ENCODE assay signal across 8 cellular contexts in genomic region chr6:111601875-111602274, GRCh38. TPM values are rescaled to one million over a fixed set of nuclear protein-coding genes. Genes with fewer than 3 reads are reported as not detected.
DNase-seq lines count a peak whose midpoint lies in the region; ATAC-seq and TF ChIP-seq lines count a peak whose summit lies in the region.

No MANE protein-coding gene starts in this region.

- no peaks in the 10 kb centered on the region for H3F3A ChIP-seq in Loucy (ENCODE audit: low read depth)

- H3K9me3 Mint-ChIP-seq in memory B cell: no peaks in the 10 kb centered on the region
- no peaks in the 10 kb centered on the region for H3K9me3 Mint-ChIP-seq in activated T-helper 1 cell treated with anti-CD3 and anti-CD28 coated beads, Interleukin-12 subunit alpha, Interleukin-12 subunit beta, Interleukin-2, Interleukin-4 antibody, amounts not matched to agents 30 ng/mL and 10 ng/mL and 1 ng/mL, durations not matched to agents 14 hours and 24 hours and 36 hours

- H3K4me1 Mint-ChIP-seq in memory B cell: peaks cover 30% of the 10 kb centered on the region
- H3K4me1 Mint-ChIP-seq in activated T-helper 1 cell treated with anti-CD3 and anti-CD28 coated beads, Interleukin-12 subunit alpha, Interleukin-12 subunit beta, Interleukin-2, Interleukin-4 antibody, amounts not matched to agents 30 ng/mL and 10 ng/mL and 1 ng/mL, durations not matched to agents 14 hours and 24 hours and 36 hours (ENCODE audit: low read depth): peaks cover 55% of the 10 kb centered on the region

- H3K36me3 Mint-ChIP-seq in memory B cell: peaks cover 8% of the 10 kb centered on the region
- H3K36me3 Mint-ChIP-seq in activated T-helper 1 cell treated with anti-CD3 and anti-CD28 coated beads, Interleukin-12 subunit alpha, Interleukin-12 subunit beta, Interleukin-2, Interleukin-4 antibody, amounts not matched to agents 30 ng/mL and 10 ng/mL and 1 ng/mL, durations not matched to agents 14 hours and 24 hours and 36 hours (ENCODE audit: low read depth): peaks cover 9% of the 10 kb centered on the region

- WGBS in suprapubic skin: 21% methylated on average over 1 of the region's 1 CpG

- H4K20me1 ChIP-seq in Loucy (ENCODE audit: insufficient read depth, low read length, poor library complexity, severe bottlenecking): no peaks in the 10 kb centered on the region

- no peak for TF ChIP-seq CTCF in Loucy (conservative IDR thresholded peaks at IDR 0.05; ENCODE audit: low read length)
- no peak for TF ChIP-seq CTCF in dorsolateral prefrontal cortex (IDR thresholded peaks at IDR 0.05 in 54 of 56, conservative IDR thresholded peaks at IDR 0.05 in 2 of 56; ENCODE audit: low read depth in 1 of 56, partially characterized antibody in 56 of 56)
- TF ChIP-seq CTCF in suprapubic skin (IDR thresholded peaks at IDR 0.05): no peak

- intact Hi-C loops in dorsolateral prefrontal cortex (cut with DNase I): loop anchor here in 1 of 2 donors (10.0 kb wide), 1 partner anchor 117 kb away; the partner anchor contains the start of gene REV3L
- intact Hi-C loops in activated T-helper 1 cell treated with anti-CD3 and anti-CD28 coated beads, Interleukin-12 subunit alpha, Interleukin-12 subunit beta, Interleukin-2, Interleukin-4 antibody, amounts not matched to agents 30 ng/mL and 10 ng/mL and 1 ng/mL, durations not matched to agents 14 hours and 24 hours and 36 hours (cut with micrococcal nuclease): no loop called here

- H3K79me2 ChIP-seq in Loucy (ENCODE audit: insufficient read depth, low read length): peaks cover 18% of the 10 kb centered on the region; the same call in 1 of the 2 replicates

- DNase-seq in dorsolateral prefrontal cortex (no peak), memory B cell (ENCODE audit: low spot score in 2 of 2) (no peak), suprapubic skin (ENCODE audit: low spot score in 2 of 2) (peak in 1 of 2 donors; percentile 54)
- no peak for DNase-seq in activated CD8-positive, alpha-beta memory T cell treated with anti-CD3 and anti-CD28 coated beads for 24 hours
- no peak for DNase-seq in activated CD4-positive, alpha-beta T cell treated with anti-CD3 and anti-CD28 coated beads, Interleukin-2, amount 50 U/mL, for 1 hour
- DNase-seq in activated T-helper 1 cell treated with anti-CD3 and anti-CD28 coated beads, Interleukin-12 subunit alpha, Interleukin-12 subunit beta, Interleukin-2, Interleukin-4 antibody, amounts not matched to agents 30 ng/mL and 10 ng/mL and 1 ng/mL, durations not matched to agents 14 hours and 24 hours and 36 hours (ENCODE audit: low spot score): no peak

- TF ChIP-seq EP300 in suprapubic skin (IDR thresholded peaks at IDR 0.05): no peak

- H3K9ac ChIP-seq in Loucy (ENCODE audit: low read depth, low read length, poor library complexity, severe bottlenecking): no peak overlapping the region

- H3K27ac ChIP-seq in dorsolateral prefrontal cortex (peak overlapping the region; percentile 3 to 97 (median 86)), suprapubic skin (peak overlapping the region; percentile 98)

- H3K4me1 ChIP-seq in Loucy (ENCODE audit: insufficient read depth, low read length, poor library complexity, severe bottlenecking) (peaks cover 27% of the 10 kb centered on the region), suprapubic skin (peaks cover 76% of the 10 kb centered on the region)

- no peak for ATAC-seq in memory B cell (ENCODE audit: low read depth)
- ATAC-seq in GM19397 (IDR thresholded peaks at IDR 0.05; ENCODE audit: unreplicated experiment): no peak

- H3K27ac Mint-ChIP-seq in memory B cell: peak overlapping the region; percentile 67
- no peak overlapping the region for H3K27ac Mint-ChIP-seq in activated T-helper 1 cell treated with anti-CD3 and anti-CD28 coated beads, Interleukin-12 subunit alpha, Interleukin-12 subunit beta, Interleukin-2, Interleukin-4 antibody, amounts not matched to agents 30 ng/mL and 10 ng/mL and 1 ng/mL, durations not matched to agents 14 hours and 24 hours and 36 hours

- no peak overlapping the region for H3K4me3 ChIP-seq in Loucy (ENCODE audit: low read length, poor library complexity, severe bottlenecking)
- H3K4me3 ChIP-seq in dorsolateral prefrontal cortex: peak overlapping the region in 16 of 59 donors; percentile 10 to 79 (median 50)
- H3K4me3 ChIP-seq in suprapubic skin: peak overlapping the region; percentile 59

- H3K36me3 ChIP-seq in Loucy (ENCODE audit: insufficient read depth, low read length): no peaks in the 10 kb centered on the region
- no peaks in the 10 kb centered on the region for H3K36me3 ChIP-seq in suprapubic skin

- H2AFZ ChIP-seq in Loucy (ENCODE audit: low read length): no peak overlapping the region

- H3K27me3 ChIP-seq in Loucy (ENCODE audit: insufficient read depth, low read length, poor library complexity, severe bottlenecking) (no peaks in the 10 kb centered on the region), dorsolateral prefrontal cortex (no peaks in the 10 kb centered on the region), suprapubic skin (no peaks in the 10 kb centered on the region)

- peak in 1 of 2 donors; percentile 53 for TF ChIP-seq POLR2A in suprapubic skin (IDR thresholded peaks at IDR 0.05)

- H3K9me3 ChIP-seq in Loucy (ENCODE audit: insufficient read depth, low read depth, low read length) (no peaks in the 10 kb centered on the region), suprapubic skin (no peaks in the 10 kb centered on the region)

- H3K27me3 Mint-ChIP-seq in memory B cell: no peaks in the 10 kb centered on the region
- no peaks in the 10 kb centered on the region for H3K27me3 Mint-ChIP-seq in activated T-helper 1 cell treated with anti-CD3 and anti-CD28 coated beads, Interleukin-12 subunit alpha, Interleukin-12 subunit beta, Interleukin-2, Interleukin-4 antibody, amounts not matched to agents 30 ng/mL and 10 ng/mL and 1 ng/mL, durations not matched to agents 14 hours and 24 hours and 36 hours (ENCODE audit: insufficient read depth)

- H3K4me2 ChIP-seq in Loucy (ENCODE audit: low read depth, low read length, poor library complexity, severe bottlenecking): peak overlapping the region; percentile 11

- no peaks in the 10 kb centered on the region for H3K9me2 ChIP-seq in Loucy (replicated peaks; ENCODE audit: low read depth, low read length)

- H3K4me3 Mint-ChIP-seq in memory B cell: no peak overlapping the region
- no peak overlapping the region for H3K4me3 Mint-ChIP-seq in activated T-helper 1 cell treated with anti-CD3 and anti-CD28 coated beads, Interleukin-12 subunit alpha, Interleukin-12 subunit beta, Interleukin-2, Interleukin-4 antibody, amounts not matched to agents 30 ng/mL and 10 ng/mL and 1 ng/mL, durations not matched to agents 14 hours and 24 hours and 36 hours

RNA-seq across cellular contexts. Expression of gene TRAF3IP2, which starts 3.8 kb away (rescaled TPM):
- total RNA-seq in dorsolateral prefrontal cortex (10 to 100 TPM in 109 of 120 experiments, 1 to 10 TPM in 11; 7.7 to 42.4 (median 16.0) TPM), suprapubic skin (10 to 100 TPM; 59.7 to 64.0 (median 60.9) TPM)
- total RNA-seq in activated T-helper 1 cell treated with anti-CD3 and anti-CD28 coated beads, Interleukin-12 subunit alpha, Interleukin-12 subunit beta, Interleukin-2, Interleukin-4 antibody, amounts not matched to agents 30 ng/mL and 10 ng/mL and 1 ng/mL, durations not matched to agents 14 hours and 24 hours and 36 hours: 17.4 and 18.5 TPM in 2 replicates
